In the genomic region with DNA sequence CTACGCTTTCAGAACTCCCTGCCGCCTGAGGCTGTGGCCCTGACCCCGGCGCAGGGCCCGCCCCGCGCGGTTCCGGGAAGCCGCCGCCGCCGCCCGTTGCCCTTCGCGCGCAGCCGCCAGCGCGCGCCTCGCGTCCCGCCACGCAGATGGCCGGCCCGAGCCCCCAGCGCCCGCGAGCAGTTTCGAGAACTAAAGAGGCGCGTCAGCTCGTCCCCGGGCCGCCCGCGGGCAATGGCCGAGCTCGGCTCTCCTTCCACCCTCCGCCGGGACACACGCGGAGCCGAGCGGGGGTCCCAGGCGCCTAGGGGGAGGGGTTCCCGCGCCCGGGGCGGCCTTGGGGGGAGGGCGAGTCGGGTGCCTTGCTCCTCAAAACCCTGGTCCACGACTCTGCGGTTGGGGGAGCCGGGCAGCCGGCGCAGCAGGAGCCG, we compare ENCODE assay signal across 8 cellular contexts. TPM values are rescaled to one million over a fixed set of nuclear protein-coding genes. Genes with fewer than 3 reads are reported as not detected.
DNase-seq lines count a peak whose midpoint lies in the region; ATAC-seq and TF ChIP-seq lines count a peak whose summit lies in the region.

No MANE protein-coding gene starts in this region.

- H3K79me2 ChIP-seq in GM23248 (ENCODE audit: insufficient read depth) (peaks cover 62% of the 10 kb centered on the region), neural cell (replicated peaks; ENCODE audit: insufficient read depth, low read length) (peaks cover 39% of the 10 kb centered on the region)

- H3K27me3 ChIP-seq in GM23248 (replicated peaks; ENCODE audit: insufficient read depth) (no peaks in the 10 kb centered on the region), neural cell (ENCODE audit: insufficient read depth, low read depth, low read length) (peaks cover 5% of the 10 kb centered on the region), upper lobe of right lung (no peaks in the 10 kb centered on the region)

- H3K9me3 ChIP-seq in GM23248 (ENCODE audit: low read depth) = no peaks in the 10 kb centered on the region
- no peaks in the 10 kb centered on the region for H3K9me3 ChIP-seq in neural cell (ENCODE audit: low read length)
- no peaks in the 10 kb centered on the region for H3K9me3 ChIP-seq in upper lobe of right lung

- peak overlapping the region; percentile 95 for H3K4me3 ChIP-seq in GM23248
- H3K4me3 ChIP-seq in foreskin fibroblast (ENCODE audit: low read depth in 1 of 2, low read length in 2 of 2) = peak overlapping the region; percentile 85 to 92
- peak overlapping the region; percentile 81 for H3K4me3 ChIP-seq in neural cell (ENCODE audit: low read length)
- peak overlapping the region; percentile 91 for H3K4me3 ChIP-seq in upper lobe of right lung

- TF ChIP-seq EP300 in neural cell (conservative IDR thresholded peaks at IDR 0.05; ENCODE audit: poor library complexity, severe bottlenecking) = no peak

- peak overlapping the region; percentile 100 for H3K27ac ChIP-seq in GM23248
- peak overlapping the region; percentile 71 for H3K27ac ChIP-seq in neural cell (ENCODE audit: low read length)
- H3K27ac ChIP-seq in upper lobe of right lung = peak overlapping the region; percentile 99

- H3K4me2 ChIP-seq in GM23248 (ENCODE audit: unreplicated experiment) (peak overlapping the region; percentile 97), neural cell (ENCODE audit: low read length) (peak overlapping the region; percentile 15)

- TF ChIP-seq CTCF in foreskin fibroblast (IDR thresholded peaks at IDR 0.05; ENCODE audit: low read depth, low read length) = no peak
- no peak for TF ChIP-seq CTCF in neural cell (IDR thresholded peaks at IDR 0.05; ENCODE audit: poor library complexity, severe bottlenecking)
- TF ChIP-seq CTCF in upper lobe of right lung (IDR thresholded peaks at IDR 0.05) = no peak

- 1 to 2% methylated on average over 36 to 59 of the region's 59 CpGs for WGBS in GM23248 (ENCODE audit: low coverage in 1 of 2, low lambda C conversion rate in 2 of 2, missing lambda C conversion rate in 2 of 2), 2 experiments

- in situ Hi-C loops in GM23248 (cut with MboI) = no loop called here

- no peaks in the 10 kb centered on the region for H3K36me3 ChIP-seq in GM23248 (ENCODE audit: low read depth)
- H3K36me3 ChIP-seq in neural cell (ENCODE audit: insufficient read depth, low read length) = no peaks in the 10 kb centered on the region
- H3K36me3 ChIP-seq in upper lobe of right lung = peaks cover 14% of the 10 kb centered on the region

- ATAC-seq in upper lobe of right lung = peak; percentile 42

- H4K20me1 ChIP-seq in GM23248 (ENCODE audit: insufficient read depth) = peaks cover 18% of the 10 kb centered on the region
- H4K20me1 ChIP-seq in neural cell (ENCODE audit: insufficient read depth) = no peaks in the 10 kb centered on the region

- intact Hi-C loops in upper lobe of right lung (cut with DNase I) = no loop called here

- no peak overlapping the region for H2AFZ ChIP-seq in GM23248
- H2AFZ ChIP-seq in neural cell (ENCODE audit: low read depth, low read length) = peak overlapping the region; percentile 14

- peak; percentile 10 for TF ChIP-seq RAD21 in neural cell (conservative IDR thresholded peaks at IDR 0.05)

- H3K9me2 ChIP-seq in GM23248 (ENCODE audit: insufficient read depth) (no peaks in the 10 kb centered on the region), neural cell (ENCODE audit: insufficient read depth, low read length) (no peaks in the 10 kb centered on the region)

- peak overlapping the region; percentile 100 for H3K9ac ChIP-seq in GM23248
- H3K9ac ChIP-seq in neural cell (ENCODE audit: low read length) = peak overlapping the region; percentile 72

- H3F3A ChIP-seq in GM23248 (ENCODE audit: insufficient read depth) = peaks cover 22% of the 10 kb centered on the region
- no peaks in the 10 kb centered on the region for H3F3A ChIP-seq in neural cell (ENCODE audit: insufficient read depth, low read length, poor library complexity, severe bottlenecking)

- H3K4me1 ChIP-seq in GM23248 (ENCODE audit: insufficient read depth) (peaks cover 38% of the 10 kb centered on the region), upper lobe of right lung (peaks cover 39% of the 10 kb centered on the region)

- peak; percentile 82 for DNase-seq in CD1c-positive myeloid dendritic cell (ENCODE audit: extremely low spot score)
- DNase-seq in GM23248 = peak; percentile 85
- DNase-seq in NCI-H774 (lab: John Stamatoyannopoulos, UW) = peak; percentile 21
- DNase-seq in activated T-helper 9 cell treated with anti-CD3 and anti-CD28 coated beads, Interleukin-2, amount 50 U/mL, for 16 hours (ENCODE audit: low read depth) = peak; percentile 53
- DNase-seq in foreskin fibroblast = peak in 1 of 2 donors; percentile 76
- DNase-seq in upper lobe of right lung = peak; percentile 85
- no peak for DNase-seq in NCI-H187 treated with DMSO at 0.1 percent for 48 hours (lab: John Stamatoyannopoulos, UW)

TF ChIP-seq in neural cell, 6 proteins besides CTCF, POLR2A, EP300 and RAD21:
- TF ChIP-seq MXI1 (conservative IDR thresholded peaks at IDR 0.05; ENCODE audit: poor library complexity, severe bottlenecking) = no peak
TF ChIP-seq in neural cell: peak in this region for 0.

RNA-seq across cellular contexts. Expression of gene HNRNPF, which starts 1.8 kb away (rescaled TPM):
- total RNA-seq in GM23248 (2014; rRNA removed; shearing (Covaris generic)) = 158 and 172 TPM in 2 replicates
- polyA plus RNA-seq in GM23248 (2016; fragmentation: Nextera tagmentation; extraction: Ambion mirVana) = 106 and 116 TPM in 2 replicates
- polyA plus RNA-seq in neural cell = 65.0 and 65.8 TPM in 2 replicates
- 73.0 and 77.0 TPM in 2 replicates for polyA minus RNA-seq in neural cell
- 183 TPM for total RNA-seq in upper lobe of right lung

RNA-seq across cellular contexts. Expression of gene ZNF487, which starts 29.7 kb away (rescaled TPM):
- 6.3 and 11.0 TPM in 2 replicates for total RNA-seq in GM23248 (2014; rRNA removed; shearing (Covaris generic))
- 5.3 and 5.5 TPM in 2 replicates for polyA plus RNA-seq in GM23248 (2016; fragmentation: Nextera tagmentation; extraction: Ambion mirVana)
- polyA plus RNA-seq in neural cell = 6.2 and 11.8 TPM in 2 replicates
- polyA minus RNA-seq in neural cell = 20.2 and 23.5 TPM in 2 replicates
- 5.6 TPM for total RNA-seq in upper lobe of right lung

RNA-seq across cellular contexts. Expression of gene FXYD4, which starts 35.7 kb away (rescaled TPM):
- total RNA-seq in GM23248 (2014; rRNA removed; shearing (Covaris generic)) = not detected in 2 replicates
- not detected in 2 replicates for polyA plus RNA-seq in GM23248 (2016; fragmentation: Nextera tagmentation; extraction: Ambion mirVana)
- not detected in 2 replicates for polyA plus RNA-seq in neural cell
- not detected in 2 replicates for polyA minus RNA-seq in neural cell
- total RNA-seq in upper lobe of right lung = 1.1 TPM
